In the genomic region with DNA sequence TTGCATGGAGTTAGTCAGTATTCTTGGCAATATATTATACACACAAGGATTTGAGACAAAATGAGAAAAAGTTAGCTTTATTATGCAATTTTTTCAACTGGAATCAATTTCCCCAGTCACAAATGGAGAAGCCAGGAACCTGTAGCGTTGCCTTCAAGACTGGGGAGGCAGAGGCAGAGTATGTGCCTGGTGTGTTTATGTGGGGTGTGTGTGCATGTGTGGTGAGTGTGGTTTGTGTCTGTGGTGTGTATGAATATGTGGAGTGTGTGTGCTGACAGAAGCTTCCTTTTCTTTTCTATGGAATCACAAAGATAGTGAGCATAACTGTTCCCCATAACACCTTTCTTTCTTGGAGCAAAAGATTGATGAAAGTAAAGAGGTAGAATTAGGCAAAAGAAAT, we compare ENCODE assay signal across 9 cellular contexts. TPM values are rescaled to one million over a fixed set of nuclear protein-coding genes. Genes with fewer than 3 reads are reported as not detected.
"Had no signal": no experiment of that assay in that cellular context is flagged by ENCODE, and none has a peak within 500 bp of the region (broad histone marks: within the 10 kb centered on the region; RNA-seq: fewer than 3 reads in every experiment).

No MANE protein-coding gene starts in this region.

- H3K36me3 Mint-ChIP-seq: IgD-negative memory B cell had no signal

- H3K9ac ChIP-seq: GM23248 had no signal

- H2AFZ ChIP-seq: GM23248 had no signal

- H3K4me1 Mint-ChIP-seq: IgD-negative memory B cell had no signal

- H3K27me3 Mint-ChIP-seq: IgD-negative memory B cell had no signal

- DNase-seq: GM23248, GOT3, H7, HCEC 1CT, KG1 had no signal

- ATAC-seq: HepG2, K562 had no signal

- H3K27ac Mint-ChIP-seq: IgD-negative memory B cell had no signal

- H3K27ac ChIP-seq: GM23248, HL-60 had no signal

- H3K4me3 ChIP-seq: GM23248, K562 had no signal

- H3K4me3 Mint-ChIP-seq: IgD-negative memory B cell had no signal

RNA-seq across cellular contexts. Expression of gene TNIP3, which starts 37.0 kb away (rescaled TPM):
- total RNA-seq: H7, HepG2 had no signal
- polyA plus RNA-seq: HepG2, IgD-negative memory B cell, K562 had no signal

RNA-seq across cellular contexts. Expression of gene NDNF, which starts 54.8 kb away (rescaled TPM):
- total RNA-seq: HepG2, K562 had no signal
- polyA plus RNA-seq: HepG2, IgD-negative memory B cell, K562 had no signal
